Comparison of ENCODE assay signal across 1 cellular context in the genomic region with DNA sequence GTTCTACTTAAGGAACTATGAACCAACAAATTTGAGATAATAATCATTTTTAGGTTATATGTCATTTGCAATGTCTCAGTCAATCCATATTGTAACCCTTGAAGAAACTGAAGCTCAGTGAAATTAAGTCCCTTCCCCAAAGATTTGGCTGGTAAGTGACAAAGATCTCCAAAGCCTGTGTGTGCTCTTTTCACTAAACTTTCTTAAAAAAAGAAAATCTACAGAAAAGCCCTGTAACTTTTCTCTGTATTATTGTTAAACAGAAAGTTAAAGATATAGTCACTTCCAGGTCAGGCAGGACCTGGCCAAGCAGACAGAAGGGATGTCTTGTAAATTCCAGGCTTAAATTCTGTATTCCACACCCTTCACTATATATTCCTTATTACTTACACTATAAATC.
TF ChIP-seq lines count a peak whose summit lies in the region.

No MANE protein-coding gene starts in this region.

TF ChIP-seq in HCT116, 20 proteins besides CTCF, POLR2A, EP300 and RAD21 (continued from another document):
- TF ChIP-seq EGR1 (IDR thresholded peaks at IDR 0.05; ENCODE audit: low read depth) = no peak
- TF ChIP-seq FOSL1 (IDR thresholded peaks at IDR 0.05; ENCODE audit: low read depth) = no peak
- no peak for TF ChIP-seq JUND (IDR thresholded peaks at IDR 0.05)
- no peak for TF ChIP-seq ZBTB33 (IDR thresholded peaks at IDR 0.05; ENCODE audit: extremely low read depth, insufficient replicate concordance, low read length)
- TF ChIP-seq POLR2AphosphoS5 (IDR thresholded peaks at IDR 0.05; ENCODE audit: low read depth, low read length) = no peak
- TF ChIP-seq TCF7L2 (IDR thresholded peaks at IDR 0.05; ENCODE audit: borderline replicate concordance, extremely low read depth, insufficient read depth, insufficient read length) = no peak
- TF ChIP-seq ZNF274 (IDR thresholded peaks at IDR 0.05; ENCODE audit: low read depth, low read length) = no peak
- TF ChIP-seq ATF3 (IDR thresholded peaks at IDR 0.05) = no peak
- TF ChIP-seq ZFX (IDR thresholded peaks at IDR 0.05) = no peak
- no peak for TF ChIP-seq SRF (IDR thresholded peaks at IDR 0.05; ENCODE audit: low read depth)
- no peak for TF ChIP-seq REST (IDR thresholded peaks at IDR 0.05; ENCODE audit: low read depth)
- TF ChIP-seq YY1 (IDR thresholded peaks at IDR 0.05; ENCODE audit: extremely low read depth, insufficient replicate concordance, low read depth, low read length) = no peak
- no peak for TF ChIP-seq SP1 (IDR thresholded peaks at IDR 0.05; ENCODE audit: low read depth)
- no peak for TF ChIP-seq CEBPB (IDR thresholded peaks at IDR 0.05; ENCODE audit: low read depth)
- TF ChIP-seq, protein P1, sequence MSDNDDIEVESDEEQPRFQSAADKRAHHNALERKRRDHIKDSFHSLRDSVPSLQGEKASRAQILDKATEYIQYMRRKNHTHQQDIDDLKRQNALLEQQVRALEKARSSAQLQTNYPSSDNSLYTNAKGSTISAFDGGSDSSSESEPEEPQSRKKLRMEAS (IDR thresholded peaks at IDR 0.05) = no peak
